1 cellular context compared by ENCODE assay signal in the genomic region with DNA sequence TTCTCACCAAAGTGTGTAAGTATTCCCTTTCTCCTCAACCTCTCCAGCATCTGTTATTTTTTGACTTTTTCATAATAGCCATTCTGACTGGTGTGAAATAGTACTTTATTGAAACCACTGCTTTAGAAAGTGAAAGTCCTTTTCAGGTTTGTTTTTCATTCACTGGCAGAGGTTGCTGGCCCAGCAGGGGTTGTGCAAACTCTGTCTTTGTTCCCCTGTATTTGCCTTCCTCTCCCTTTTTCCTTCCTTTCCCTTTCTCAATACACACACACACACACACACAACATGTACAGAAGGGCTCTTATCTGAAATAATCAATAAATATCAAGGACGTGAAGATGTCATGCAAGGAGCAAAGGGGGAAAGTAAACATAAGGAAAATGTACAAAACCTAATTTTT.
TF ChIP-seq lines count a peak whose summit lies in the region.

No MANE protein-coding gene starts in this region.

TF ChIP-seq in HepG2, 621 proteins besides CTCF, POLR2A, EP300 and RAD21 (continued from another document and continues in another):
- TF ChIP-seq, protein P1, sequence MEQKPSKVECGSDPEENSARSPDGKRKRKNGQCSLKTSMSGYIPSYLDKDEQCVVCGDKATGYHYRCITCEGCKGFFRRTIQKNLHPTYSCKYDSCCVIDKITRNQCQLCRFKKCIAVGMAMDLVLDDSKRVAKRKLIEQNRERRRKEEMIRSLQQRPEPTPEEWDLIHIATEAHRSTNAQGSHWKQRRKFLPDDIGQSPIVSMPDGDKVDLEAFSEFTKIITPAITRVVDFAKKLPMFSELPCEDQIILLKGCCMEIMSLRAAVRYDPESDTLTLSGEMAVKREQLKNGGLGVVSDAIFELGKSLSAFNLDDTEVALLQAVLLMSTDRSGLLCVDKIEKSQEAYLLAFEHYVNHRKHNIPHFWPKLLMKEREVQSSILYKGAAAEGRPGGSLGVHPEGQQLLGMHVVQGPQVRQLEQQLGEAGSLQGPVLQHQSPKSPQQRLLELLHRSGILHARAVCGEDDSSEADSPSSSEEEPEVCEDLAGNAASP (CRISPR knock-in tag; IDR thresholded peaks at IDR 0.05; ENCODE audit: borderline replicate concordance): no peak
- TF ChIP-seq RFXANK (CRISPR knock-in tag; IDR thresholded peaks at IDR 0.05) (no peak), GABPA (IDR thresholded peaks at IDR 0.05; ENCODE audit: low read depth, low read length) (no peak), GABPA (CRISPR knock-in tag; IDR thresholded peaks at IDR 0.05; ENCODE audit: low read depth) (peak; percentile 31; the same call in 1 of the 2 replicates), SALL2 (CRISPR knock-in tag; IDR thresholded peaks at IDR 0.05) (no peak), MED8 (CRISPR knock-in tag; IDR thresholded peaks at IDR 0.05; ENCODE audit: insufficient replicate concordance) (no peak), ZNF564 (CRISPR knock-in tag; IDR thresholded peaks at IDR 0.05) (no peak), ZNF446 (CRISPR knock-in tag; IDR thresholded peaks at IDR 0.05) (no peak), ZNF570 (CRISPR knock-in tag; IDR thresholded peaks at IDR 0.05; ENCODE audit: borderline replicate concordance) (no peak), PRPF4 (IDR thresholded peaks at IDR 0.05; ENCODE audit: low read depth, low read length, poor library complexity, severe bottlenecking) (no peak), ZNF546 (CRISPR knock-in tag; conservative IDR thresholded peaks at IDR 0.05) (no peak), ZNF781 (CRISPR knock-in tag; IDR thresholded peaks at IDR 0.05; ENCODE audit: borderline replicate concordance, not compliant biosample characterization) (no peak), RXRB (CRISPR knock-in tag; IDR thresholded peaks at IDR 0.05; ENCODE audit: borderline replicate concordance) (no peak), ZNF552 (CRISPR knock-in tag; IDR thresholded peaks at IDR 0.05; ENCODE audit: borderline replicate concordance) (no peak), KDM2A (CRISPR knock-in tag; IDR thresholded peaks at IDR 0.05; ENCODE audit: borderline replicate concordance, low read depth) (no peak), ZNF550 (CRISPR knock-in tag; IDR thresholded peaks at IDR 0.05; ENCODE audit: borderline replicate concordance) (no peak), ZNF878 (CRISPR knock-in tag; IDR thresholded peaks at IDR 0.05) (no peak), IKZF4 (CRISPR knock-in tag; IDR thresholded peaks at IDR 0.05; ENCODE audit: borderline replicate concordance, low read depth, not compliant biosample characterization) (no peak), CHCHD3 (CRISPR knock-in tag; IDR thresholded peaks at IDR 0.05) (no peak), ZNF292 (CRISPR knock-in tag; IDR thresholded peaks at IDR 0.05; ENCODE audit: borderline replicate concordance, low read depth) (0 out of 2 replicates have a peak, but pooled peaks have one; percentile 24), JDP2 (CRISPR knock-in tag; IDR thresholded peaks at IDR 0.05; ENCODE audit: borderline replicate concordance) (no peak), ZNF607 (CRISPR knock-in tag; IDR thresholded peaks at IDR 0.05; ENCODE audit: borderline replicate concordance) (no peak), ZNF205 (CRISPR knock-in tag; IDR thresholded peaks at IDR 0.05) (no peak), EED (CRISPR knock-in tag; IDR thresholded peaks at IDR 0.05) (no peak), ZNF563 (CRISPR knock-in tag; IDR thresholded peaks at IDR 0.05) (no peak), SIN3B (IDR thresholded peaks at IDR 0.05; ENCODE audit: low read length) (no peak), ZNF598 (CRISPR knock-in tag; IDR thresholded peaks at IDR 0.05; ENCODE audit: borderline replicate concordance) (no peak)
- TF ChIP-seq, protein P2, sequence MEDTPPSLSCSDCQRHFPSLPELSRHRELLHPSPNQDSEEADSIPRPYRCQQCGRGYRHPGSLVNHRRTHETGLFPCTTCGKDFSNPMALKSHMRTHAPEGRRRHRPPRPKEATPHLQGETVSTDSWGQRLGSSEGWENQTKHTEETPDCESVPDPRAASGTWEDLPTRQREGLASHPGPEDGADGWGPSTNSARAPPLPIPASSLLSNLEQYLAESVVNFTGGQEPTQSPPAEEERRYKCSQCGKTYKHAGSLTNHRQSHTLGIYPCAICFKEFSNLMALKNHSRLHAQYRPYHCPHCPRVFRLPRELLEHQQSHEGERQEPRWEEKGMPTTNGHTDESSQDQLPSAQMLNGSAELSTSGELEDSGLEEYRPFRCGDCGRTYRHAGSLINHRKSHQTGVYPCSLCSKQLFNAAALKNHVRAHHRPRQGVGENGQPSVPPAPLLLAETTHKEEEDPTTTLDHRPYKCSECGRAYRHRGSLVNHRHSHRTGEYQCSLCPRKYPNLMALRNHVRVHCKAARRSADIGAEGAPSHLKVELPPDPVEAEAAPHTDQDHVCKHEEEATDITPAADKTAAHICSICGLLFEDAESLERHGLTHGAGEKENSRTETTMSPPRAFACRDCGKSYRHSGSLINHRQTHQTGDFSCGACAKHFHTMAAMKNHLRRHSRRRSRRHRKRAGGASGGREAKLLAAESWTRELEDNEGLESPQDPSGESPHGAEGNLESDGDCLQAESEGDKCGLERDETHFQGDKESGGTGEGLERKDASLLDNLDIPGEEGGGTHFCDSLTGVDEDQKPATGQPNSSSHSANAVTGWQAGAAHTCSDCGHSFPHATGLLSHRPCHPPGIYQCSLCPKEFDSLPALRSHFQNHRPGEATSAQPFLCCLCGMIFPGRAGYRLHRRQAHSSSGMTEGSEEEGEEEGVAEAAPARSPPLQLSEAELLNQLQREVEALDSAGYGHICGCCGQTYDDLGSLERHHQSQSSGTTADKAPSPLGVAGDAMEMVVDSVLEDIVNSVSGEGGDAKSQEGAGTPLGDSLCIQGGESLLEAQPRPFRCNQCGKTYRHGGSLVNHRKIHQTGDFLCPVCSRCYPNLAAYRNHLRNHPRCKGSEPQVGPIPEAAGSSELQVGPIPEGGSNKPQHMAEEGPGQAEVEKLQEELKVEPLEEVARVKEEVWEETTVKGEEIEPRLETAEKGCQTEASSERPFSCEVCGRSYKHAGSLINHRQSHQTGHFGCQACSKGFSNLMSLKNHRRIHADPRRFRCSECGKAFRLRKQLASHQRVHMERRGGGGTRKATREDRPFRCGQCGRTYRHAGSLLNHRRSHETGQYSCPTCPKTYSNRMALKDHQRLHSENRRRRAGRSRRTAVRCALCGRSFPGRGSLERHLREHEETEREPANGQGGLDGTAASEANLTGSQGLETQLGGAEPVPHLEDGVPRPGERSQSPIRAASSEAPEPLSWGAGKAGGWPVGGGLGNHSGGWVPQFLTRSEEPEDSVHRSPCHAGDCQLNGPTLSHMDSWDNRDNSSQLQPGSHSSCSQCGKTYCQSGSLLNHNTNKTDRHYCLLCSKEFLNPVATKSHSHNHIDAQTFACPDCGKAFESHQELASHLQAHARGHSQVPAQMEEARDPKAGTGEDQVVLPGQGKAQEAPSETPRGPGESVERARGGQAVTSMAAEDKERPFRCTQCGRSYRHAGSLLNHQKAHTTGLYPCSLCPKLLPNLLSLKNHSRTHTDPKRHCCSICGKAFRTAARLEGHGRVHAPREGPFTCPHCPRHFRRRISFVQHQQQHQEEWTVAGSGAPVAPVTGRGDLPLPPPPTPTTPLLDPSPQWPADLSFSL (CRISPR knock-in tag; IDR thresholded peaks at IDR 0.05): peak; percentile 95
- TF ChIP-seq, protein P3, sequence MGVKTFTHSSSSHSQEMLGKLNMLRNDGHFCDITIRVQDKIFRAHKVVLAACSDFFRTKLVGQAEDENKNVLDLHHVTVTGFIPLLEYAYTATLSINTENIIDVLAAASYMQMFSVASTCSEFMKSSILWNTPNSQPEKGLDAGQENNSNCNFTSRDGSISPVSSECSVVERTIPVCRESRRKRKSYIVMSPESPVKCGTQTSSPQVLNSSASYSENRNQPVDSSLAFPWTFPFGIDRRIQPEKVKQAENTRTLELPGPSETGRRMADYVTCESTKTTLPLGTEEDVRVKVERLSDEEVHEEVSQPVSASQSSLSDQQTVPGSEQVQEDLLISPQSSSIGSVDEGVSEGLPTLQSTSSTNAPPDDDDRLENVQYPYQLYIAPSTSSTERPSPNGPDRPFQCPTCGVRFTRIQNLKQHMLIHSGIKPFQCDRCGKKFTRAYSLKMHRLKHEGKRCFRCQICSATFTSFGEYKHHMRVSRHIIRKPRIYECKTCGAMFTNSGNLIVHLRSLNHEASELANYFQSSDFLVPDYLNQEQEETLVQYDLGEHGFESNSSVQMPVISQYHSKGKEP (CRISPR knock-in tag; IDR thresholded peaks at IDR 0.05): no peak
- TF ChIP-seq, protein P4, sequence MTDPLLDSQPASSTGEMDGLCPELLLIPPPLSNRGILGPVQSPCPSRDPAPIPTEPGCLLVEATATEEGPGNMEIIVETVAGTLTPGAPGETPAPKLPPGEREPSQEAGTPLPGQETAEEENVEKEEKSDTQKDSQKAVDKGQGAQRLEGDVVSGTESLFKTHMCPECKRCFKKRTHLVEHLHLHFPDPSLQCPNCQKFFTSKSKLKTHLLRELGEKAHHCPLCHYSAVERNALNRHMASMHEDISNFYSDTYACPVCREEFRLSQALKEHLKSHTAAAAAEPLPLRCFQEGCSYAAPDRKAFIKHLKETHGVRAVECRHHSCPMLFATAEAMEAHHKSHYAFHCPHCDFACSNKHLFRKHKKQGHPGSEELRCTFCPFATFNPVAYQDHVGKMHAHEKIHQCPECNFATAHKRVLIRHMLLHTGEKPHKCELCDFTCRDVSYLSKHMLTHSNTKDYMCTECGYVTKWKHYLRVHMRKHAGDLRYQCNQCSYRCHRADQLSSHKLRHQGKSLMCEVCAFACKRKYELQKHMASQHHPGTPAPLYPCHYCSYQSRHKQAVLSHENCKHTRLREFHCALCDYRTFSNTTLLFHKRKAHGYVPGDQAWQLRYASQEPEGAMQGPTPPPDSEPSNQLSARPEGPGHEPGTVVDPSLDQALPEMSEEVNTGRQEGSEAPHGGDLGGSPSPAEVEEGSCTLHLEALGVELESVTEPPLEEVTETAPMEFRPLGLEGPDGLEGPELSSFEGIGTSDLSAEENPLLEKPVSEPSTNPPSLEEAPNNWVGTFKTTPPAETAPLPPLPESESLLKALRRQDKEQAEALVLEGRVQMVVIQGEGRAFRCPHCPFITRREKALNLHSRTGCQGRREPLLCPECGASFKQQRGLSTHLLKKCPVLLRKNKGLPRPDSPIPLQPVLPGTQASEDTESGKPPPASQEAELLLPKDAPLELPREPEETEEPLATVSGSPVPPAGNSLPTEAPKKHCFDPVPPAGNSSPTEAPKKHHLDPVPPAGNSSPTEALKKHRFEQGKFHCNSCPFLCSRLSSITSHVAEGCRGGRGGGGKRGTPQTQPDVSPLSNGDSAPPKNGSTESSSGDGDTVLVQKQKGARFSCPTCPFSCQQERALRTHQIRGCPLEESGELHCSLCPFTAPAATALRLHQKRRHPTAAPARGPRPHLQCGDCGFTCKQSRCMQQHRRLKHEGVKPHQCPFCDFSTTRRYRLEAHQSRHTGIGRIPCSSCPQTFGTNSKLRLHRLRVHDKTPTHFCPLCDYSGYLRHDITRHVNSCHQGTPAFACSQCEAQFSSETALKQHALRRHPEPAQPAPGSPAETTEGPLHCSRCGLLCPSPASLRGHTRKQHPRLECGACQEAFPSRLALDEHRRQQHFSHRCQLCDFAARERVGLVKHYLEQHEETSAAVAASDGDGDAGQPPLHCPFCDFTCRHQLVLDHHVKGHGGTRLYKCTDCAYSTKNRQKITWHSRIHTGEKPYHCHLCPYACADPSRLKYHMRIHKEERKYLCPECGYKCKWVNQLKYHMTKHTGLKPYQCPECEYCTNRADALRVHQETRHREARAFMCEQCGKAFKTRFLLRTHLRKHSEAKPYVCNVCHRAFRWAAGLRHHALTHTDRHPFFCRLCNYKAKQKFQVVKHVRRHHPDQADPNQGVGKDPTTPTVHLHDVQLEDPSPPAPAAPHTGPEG (CRISPR knock-in tag; IDR thresholded peaks at IDR 0.05): no peak
- TF ChIP-seq, protein P5, sequence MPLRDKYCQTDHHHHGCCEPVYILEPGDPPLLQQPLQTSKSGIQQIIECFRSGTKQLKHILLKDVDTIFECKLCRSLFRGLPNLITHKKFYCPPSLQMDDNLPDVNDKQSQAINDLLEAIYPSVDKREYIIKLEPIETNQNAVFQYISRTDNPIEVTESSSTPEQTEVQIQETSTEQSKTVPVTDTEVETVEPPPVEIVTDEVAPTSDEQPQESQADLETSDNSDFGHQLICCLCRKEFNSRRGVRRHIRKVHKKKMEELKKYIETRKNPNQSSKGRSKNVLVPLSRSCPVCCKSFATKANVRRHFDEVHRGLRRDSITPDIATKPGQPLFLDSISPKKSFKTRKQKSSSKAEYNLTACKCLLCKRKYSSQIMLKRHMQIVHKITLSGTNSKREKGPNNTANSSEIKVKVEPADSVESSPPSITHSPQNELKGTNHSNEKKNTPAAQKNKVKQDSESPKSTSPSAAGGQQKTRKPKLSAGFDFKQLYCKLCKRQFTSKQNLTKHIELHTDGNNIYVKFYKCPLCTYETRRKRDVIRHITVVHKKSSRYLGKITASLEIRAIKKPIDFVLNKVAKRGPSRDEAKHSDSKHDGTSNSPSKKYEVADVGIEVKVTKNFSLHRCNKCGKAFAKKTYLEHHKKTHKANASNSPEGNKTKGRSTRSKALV (CRISPR knock-in tag; IDR thresholded peaks at IDR 0.05): no peak
- TF ChIP-seq, protein P6, sequence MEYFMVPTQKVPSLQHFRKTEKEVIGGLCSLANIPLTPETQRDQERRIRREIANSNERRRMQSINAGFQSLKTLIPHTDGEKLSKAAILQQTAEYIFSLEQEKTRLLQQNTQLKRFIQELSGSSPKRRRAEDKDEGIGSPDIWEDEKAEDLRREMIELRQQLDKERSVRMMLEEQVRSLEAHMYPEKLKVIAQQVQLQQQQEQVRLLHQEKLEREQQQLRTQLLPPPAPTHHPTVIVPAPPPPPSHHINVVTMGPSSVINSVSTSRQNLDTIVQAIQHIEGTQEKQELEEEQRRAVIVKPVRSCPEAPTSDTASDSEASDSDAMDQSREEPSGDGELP (IDR thresholded peaks at IDR 0.05; ENCODE audit: borderline replicate concordance, low read depth): no peak
- TF ChIP-seq, protein P7, sequence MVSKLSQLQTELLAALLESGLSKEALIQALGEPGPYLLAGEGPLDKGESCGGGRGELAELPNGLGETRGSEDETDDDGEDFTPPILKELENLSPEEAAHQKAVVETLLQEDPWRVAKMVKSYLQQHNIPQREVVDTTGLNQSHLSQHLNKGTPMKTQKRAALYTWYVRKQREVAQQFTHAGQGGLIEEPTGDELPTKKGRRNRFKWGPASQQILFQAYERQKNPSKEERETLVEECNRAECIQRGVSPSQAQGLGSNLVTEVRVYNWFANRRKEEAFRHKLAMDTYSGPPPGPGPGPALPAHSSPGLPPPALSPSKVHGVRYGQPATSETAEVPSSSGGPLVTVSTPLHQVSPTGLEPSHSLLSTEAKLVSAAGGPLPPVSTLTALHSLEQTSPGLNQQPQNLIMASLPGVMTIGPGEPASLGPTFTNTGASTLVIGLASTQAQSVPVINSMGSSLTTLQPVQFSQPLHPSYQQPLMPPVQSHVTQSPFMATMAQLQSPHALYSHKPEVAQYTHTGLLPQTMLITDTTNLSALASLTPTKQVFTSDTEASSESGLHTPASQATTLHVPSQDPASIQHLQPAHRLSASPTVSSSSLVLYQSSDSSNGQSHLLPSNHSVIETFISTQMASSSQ (IDR thresholded peaks at IDR 0.05; ENCODE audit: low read depth): no peak
- TF ChIP-seq, protein P7 (CRISPR knock-in tag; IDR thresholded peaks at IDR 0.05; ENCODE audit: borderline replicate concordance): no peak
